In genomic region chr14:64612021-64612380, GRCh38 we compare ENCODE assay signal across 13 cellular contexts.
DNase-seq lines count a peak whose midpoint lies in the region; ATAC-seq, FAIRE-seq and TF ChIP-seq lines count a peak whose summit lies in the region.
"Had no signal": no experiment of that assay in that cellular context is flagged by ENCODE, and none has a peak within 500 bp of the region (broad histone marks: within the 10 kb centered on the region; RNA-seq: fewer than 3 reads in every experiment).

No MANE protein-coding gene starts in this region.

- no peak overlapping the region for H3K4me2 ChIP-seq in endothelial cell of umbilical vein (ENCODE audit: insufficient read depth, low read length)
- H3K4me2 ChIP-seq: BLaER1 had no signal

- no peak for TF ChIP-seq CTCF in endothelial cell of umbilical vein (IDR thresholded peaks at IDR 0.05; ENCODE audit: extremely low read depth in 1 of 2, insufficient read depth in 1 of 2, low read depth in 1 of 2, low read length in 2 of 2)

- no peaks in the 10 kb centered on the region for H3K9me1 ChIP-seq in endothelial cell of umbilical vein (replicated peaks; ENCODE audit: control insufficient read depth, extremely low read depth, insufficient read depth, low read length)

- H3K79me2 ChIP-seq in ACC112 (ENCODE audit: control insufficient read depth, insufficient read depth, low read length, unreplicated experiment): no peaks in the 10 kb centered on the region
- no peaks in the 10 kb centered on the region for H3K79me2 ChIP-seq in endothelial cell of umbilical vein (ENCODE audit: control insufficient read depth, insufficient read depth, low read length)

- TF ChIP-seq EP300 in Ishikawa (IDR thresholded peaks at IDR 0.05; ENCODE audit: borderline replicate concordance): no peak

- no TSS peak for BruUV-seq in endothelial cell of umbilical vein (replicated peaks; lab: Mats Ljungman, UMichigan)

- H3K36me3 ChIP-seq in ACC112 (ENCODE audit: insufficient read depth, low read length): no peaks in the 10 kb centered on the region
- H3K36me3 ChIP-seq in endothelial cell of umbilical vein (ENCODE audit: control insufficient read depth in 2 of 2, extremely low read depth in 1 of 2, insufficient read depth in 2 of 2, low read length in 2 of 2): no peaks in the 10 kb centered on the region
- H3K36me3 ChIP-seq in mesodermal cell (ENCODE audit: control insufficient read depth, insufficient read depth, low read length): no peaks in the 10 kb centered on the region
- H3K36me3 ChIP-seq: BLaER1 had no signal

- no peak overlapping the region for H3K4me3 ChIP-seq in ACC112 (ENCODE audit: low read depth, low read length)
- H3K4me3 ChIP-seq in endothelial cell of umbilical vein (replicated peaks in 1 of 3; ENCODE audit: insufficient read depth in 1 of 3, low read depth in 1 of 3, low read length in 3 of 3): no peak overlapping the region
- no peak overlapping the region for H3K4me3 ChIP-seq in mesodermal cell (ENCODE audit: extremely low read depth, insufficient read depth, low read length, poor library complexity, severe bottlenecking)
- H3K4me3 ChIP-seq: BLaER1 had no signal

- no peak for TF ChIP-seq POLR2A in endothelial cell of umbilical vein (IDR thresholded peaks at IDR 0.05; ENCODE audit: low read depth, low read length)

- peak; percentile 8 for FAIRE-seq in endothelial cell of umbilical vein (lab: Jason Lieb, UNC)
- FAIRE-seq: GM12892 had no signal

- no peaks in the 10 kb centered on the region for H3K27me3 ChIP-seq in ACC112 (ENCODE audit: insufficient read depth, low read length)
- no peaks in the 10 kb centered on the region for H3K27me3 ChIP-seq in endothelial cell of umbilical vein (ENCODE audit: control insufficient read depth in 2 of 2, insufficient read depth in 2 of 2, low read length in 2 of 2)
- H3K27me3 ChIP-seq: BLaER1 had no signal

- H3K27ac ChIP-seq in ACC112 (ENCODE audit: low read depth, low read length): peak overlapping the region; percentile 54
- H3K27ac ChIP-seq in endothelial cell of umbilical vein (ENCODE audit: insufficient read depth, low read depth, low read length): no peak overlapping the region
- H3K27ac ChIP-seq in mesodermal cell (ENCODE audit: low read depth, low read length, severe bottlenecking): peak overlapping the region; percentile 74
- H3K27ac ChIP-seq: BLaER1 had no signal

- no peaks in the 10 kb centered on the region for H4K20me1 ChIP-seq in endothelial cell of umbilical vein (replicated peaks; ENCODE audit: control insufficient read depth, extremely low read depth, insufficient read depth, low read length)
- H4K20me1 ChIP-seq: BLaER1 had no signal

- DNase-seq in endothelial cell of umbilical vein (ENCODE audit: low read depth, low spot score): peak; percentile 33
- no peak for DNase-seq in MV-4-11 (lab: John Stamatoyannopoulos, UW)
- no peak for DNase-seq in NCI-H526 treated with DMSO at 0.1 percent for 48 hours (lab: John Stamatoyannopoulos, UW)
- DNase-seq: caudate nucleus; NCI-H1436 treated with DMSO at 0.1 percent for 48 hours; stimulated activated naive CD4-positive, alpha-beta T cell treated with Interleukin-2 at 50 U/mL for 16 hours had no signal

- no peak for TF ChIP-seq RAD21 in Ishikawa (IDR thresholded peaks at IDR 0.05; ENCODE audit: low read depth)

- intact Hi-C loops in endothelial cell of umbilical vein (cut with micrococcal nuclease): no loop called here

- ATAC-seq in GM18858 (IDR thresholded peaks at IDR 0.05; ENCODE audit: unreplicated experiment): no peak
- no peak for ATAC-seq in HG03139 (IDR thresholded peaks at IDR 0.05; ENCODE audit: unreplicated experiment)

- POLR2A ChIA-PET in endothelial cell of umbilical vein (lab: Charles Lee): interaction anchor here (0.7 to 1.6 kb wide), 2 partner anchors 72 to 1747 kb away, joined by 4 read pairs; partner anchors contain the start of gene HSPA2

- H3K9ac ChIP-seq in endothelial cell of umbilical vein (replicated peaks; ENCODE audit: extremely low read depth, insufficient read depth, low read length): no peak overlapping the region
- H3K9ac ChIP-seq: BLaER1 had no signal

- WGBS in mesodermal cell (ENCODE audit: insufficient coverage in 2 of 2), 2 experiments: no CpG with 5 or more reads among the region's 1 CpG

- H3K4me1 ChIP-seq in ACC112 (ENCODE audit: control insufficient read depth, insufficient read depth, low read length, unreplicated experiment) (peaks cover 20% of the 10 kb centered on the region), endothelial cell of umbilical vein (ENCODE audit: control insufficient read depth, extremely low read depth, insufficient read depth, low read length) (no peaks in the 10 kb centered on the region), mesodermal cell (ENCODE audit: control insufficient read depth, insufficient read depth, low read length, poor library complexity, severe bottlenecking) (peaks cover 21% of the 10 kb centered on the region)
- H3K4me1 ChIP-seq: BLaER1 had no signal

- H2AFZ ChIP-seq in ACC112 (ENCODE audit: low read length, unreplicated experiment) (peak overlapping the region; percentile 79), endothelial cell of umbilical vein (ENCODE audit: low read depth, low read length) (no peak overlapping the region)

- dilution Hi-C loops in endothelial cell of umbilical vein (cut with MboI; ENCODE audit: extremely low pct_ligation_motif_present, low sequenced_read_pairs): no loop called here

- H3K9me3 ChIP-seq in endothelial cell of umbilical vein (replicated peaks; ENCODE audit: control insufficient read depth, insufficient read depth, low read length) (no peaks in the 10 kb centered on the region), mesodermal cell (ENCODE audit: control insufficient read depth, low read length) (no peaks in the 10 kb centered on the region)
- H3K9me3 ChIP-seq: BLaER1 had no signal

- CTCF ChIA-PET in endothelial cell of umbilical vein (lab: Charles Lee): interaction anchor here (1.0 to 2.1 kb wide), 4 partner anchors 8 to 72 kb away, joined by 3 to 9 read pairs (median 6); partner anchors contain the start of gene HSPA2

TF ChIP-seq in Ishikawa, 13 proteins besides CTCF, POLR2A, EP300 and RAD21:
- TF ChIP-seq CEBPB (IDR thresholded peaks at IDR 0.05) (no peak), TEAD4 (IDR thresholded peaks at IDR 0.05) (peak; percentile 73)

TF ChIP-seq in endothelial cell of umbilical vein, 7 proteins besides CTCF, POLR2A, EP300 and RAD21:
- TF ChIP-seq EZH2 (IDR thresholded peaks at IDR 0.05; ENCODE audit: borderline replicate concordance, low read depth, low read length, severe bottlenecking) (no peak), MAX (IDR thresholded peaks at IDR 0.05; ENCODE audit: insufficient read depth, insufficient read length) (no peak), FOS (IDR thresholded peaks at IDR 0.05; ENCODE audit: borderline replicate concordance, insufficient read depth, low read length) (no peak), POLR2AphosphoS5 (IDR thresholded peaks at IDR 0.05; ENCODE audit: insufficient read depth, low read depth, low read length) (no peak), JUN (IDR thresholded peaks at IDR 0.05; ENCODE audit: borderline replicate concordance, insufficient read depth, insufficient read length, low read depth) (no peak), GATA2 (IDR thresholded peaks at IDR 0.05; ENCODE audit: insufficient read depth, insufficient read length, low read depth, low read length) (no peak), MYC (IDR thresholded peaks at IDR 0.05; ENCODE audit: low read depth, low read length) (no peak)
